ENCODE assay signal across 1 cellular context in genomic region chr5:56705217-56705616, GRCh38.
TF ChIP-seq lines count a peak whose summit lies in the region.

No MANE protein-coding gene starts in this region.

TF ChIP-seq in HEK293, 187 proteins besides CTCF, POLR2A, EP300 and RAD21 (continued from another document):
- TF ChIP-seq GFI1B (tag by site-specific recombination; IDR thresholded peaks at IDR 0.05) (no peak), ZNF768 (tag by site-specific recombination; IDR thresholded peaks at IDR 0.05) (no peak), ZBTB17 (tag by site-specific recombination; IDR thresholded peaks at IDR 0.05) (no peak), ZNF692 (tag by site-specific recombination; IDR thresholded peaks at IDR 0.05) (0 out of 2 replicates have a peak, but pooled peaks have one; percentile 33), ZNF221 (tag by site-specific recombination; IDR thresholded peaks at IDR 0.05; ENCODE audit: borderline replicate concordance) (no peak), SCRT1 (tag by site-specific recombination; IDR thresholded peaks at IDR 0.05; ENCODE audit: borderline replicate concordance) (no peak), ZBTB44 (tag by site-specific recombination; IDR thresholded peaks at IDR 0.05) (no peak)
TF ChIP-seq in HEK293: peak in this region for 2.
